In the genomic region with DNA sequence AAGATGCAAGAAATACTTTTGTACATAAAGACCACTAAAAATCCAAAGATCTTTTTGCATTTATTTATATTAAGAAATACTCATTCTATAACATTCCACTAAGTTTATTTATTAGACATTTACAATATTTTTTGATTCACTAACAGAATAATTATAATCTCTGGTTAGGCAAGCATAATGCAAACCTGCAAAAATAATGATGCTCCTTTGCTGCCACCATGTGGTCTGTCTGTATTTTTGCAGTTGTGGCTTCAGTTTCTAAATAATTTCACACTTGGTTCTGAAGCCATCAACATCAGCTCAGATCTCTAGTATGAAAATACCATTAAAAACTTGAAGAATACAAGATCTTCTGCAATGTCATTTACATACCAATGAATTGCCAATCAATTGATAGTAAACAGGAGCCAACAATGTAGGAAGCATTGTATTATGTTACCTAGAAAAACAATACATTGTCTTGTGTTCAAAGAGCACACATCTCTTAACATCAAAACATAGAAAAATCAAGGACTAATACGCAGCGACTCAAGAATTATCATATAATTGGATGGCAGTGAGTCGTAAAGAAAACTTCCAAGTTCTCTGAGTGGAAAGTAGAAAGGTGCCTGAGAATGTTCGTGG, we compare ENCODE assay signal across 8 cellular contexts. TPM values are rescaled to one million over a fixed set of nuclear protein-coding genes. Genes with fewer than 3 reads are reported as not detected.
DNase-seq lines count a peak whose midpoint lies in the region; ATAC-seq, FAIRE-seq and TF ChIP-seq lines count a peak whose summit lies in the region.

No MANE protein-coding gene starts in this region.

- no peaks in the 10 kb centered on the region for H3K4me1 ChIP-seq in OCI-LY7 (ENCODE audit: insufficient read depth, low read length, poor library complexity, severe bottlenecking)
- peaks cover 11% of the 10 kb centered on the region for H3K4me1 ChIP-seq in hepatocyte (ENCODE audit: insufficient read depth)
- peaks cover 0 to 4% (median 0%) of the 10 kb centered on the region in 6 donors for H3K4me1 ChIP-seq in spleen

- H3K36me3 ChIP-seq in OCI-LY7 (ENCODE audit: insufficient read depth, low read length), result no peaks in the 10 kb centered on the region
- no peaks in the 10 kb centered on the region for H3K36me3 ChIP-seq in hepatocyte (replicated peaks; ENCODE audit: insufficient read depth, low read depth)
- H3K36me3 ChIP-seq in spleen, result no peaks in the 10 kb centered on the region

- ATAC-seq in HG03442 (IDR thresholded peaks at IDR 0.05; ENCODE audit: unreplicated experiment), result peak; percentile 84
- ATAC-seq in activated naive CD8-positive, alpha-beta T cell treated with anti-CD3 and anti-CD28 coated beads, Interleukin-2, amount 50 U/mL, for 24 hours, result peak; percentile 40

- H3K27me3 ChIP-seq in hepatocyte (no peaks in the 10 kb centered on the region), spleen (replicated peaks in 1 of 7) (no peaks in the 10 kb centered on the region)

- no peaks in the 10 kb centered on the region for H3K4me1 Mint-ChIP-seq in Calu3 (ENCODE audit: low read depth, unreplicated experiment)
- H3K4me1 Mint-ChIP-seq in activated naive CD8-positive, alpha-beta T cell treated with anti-CD3 and anti-CD28 coated beads, Interleukin-2, amount 50 U/mL, for 24 hours, result peaks cover 41% of the 10 kb centered on the region

- H2AFZ ChIP-seq in OCI-LY7 (ENCODE audit: low read length) (no peak overlapping the region), hepatocyte (no peak overlapping the region)

- H4K20me1 ChIP-seq in OCI-LY7 (ENCODE audit: insufficient read depth, low read length) (no peaks in the 10 kb centered on the region), hepatocyte (ENCODE audit: insufficient read depth, poor library complexity, severe bottlenecking) (no peaks in the 10 kb centered on the region)

- no TSS peak for BruUV-seq in Calu3 (replicated peaks; lab: Mats Ljungman, UMichigan)
- no TSS peak for BruUV-seq in OCI-LY7 (replicated peaks; lab: Mats Ljungman, UMichigan)

- WGBS in hepatocyte (ENCODE audit: low lambda C conversion rate, missing lambda C conversion rate), result 40% methylated on average over 4 of the region's 4 CpGs
- 45 to 53% (median 50%) methylated on average over 4 of the region's 4 CpGs for WGBS in spleen, 5 donors

- no peak overlapping the region for H3K27ac Mint-ChIP-seq in Calu3 (ENCODE audit: unreplicated experiment)
- H3K27ac Mint-ChIP-seq in activated naive CD8-positive, alpha-beta T cell treated with anti-CD3 and anti-CD28 coated beads, Interleukin-2, amount 50 U/mL, for 24 hours, result no peak overlapping the region

- no peaks in the 10 kb centered on the region for H3K9me3 ChIP-seq in OCI-LY7 (ENCODE audit: low read length)
- no peaks in the 10 kb centered on the region for H3K9me3 ChIP-seq in hepatocyte (ENCODE audit: low read depth)
- H3K9me3 ChIP-seq in spleen, result no peaks in the 10 kb centered on the region

- H3K79me2 ChIP-seq in OCI-LY7 (ENCODE audit: insufficient read depth, low read depth, low read length), result no peaks in the 10 kb centered on the region
- no peaks in the 10 kb centered on the region for H3K79me2 ChIP-seq in hepatocyte

- no peaks in the 10 kb centered on the region for H3K9me2 ChIP-seq in OCI-LY7 (ENCODE audit: insufficient read depth, low read length)
- H3K9me2 ChIP-seq in hepatocyte (replicated peaks; ENCODE audit: insufficient read depth), result no peaks in the 10 kb centered on the region

- no peaks in the 10 kb centered on the region for H3K9me3 Mint-ChIP-seq in Calu3 (ENCODE audit: low read depth, unreplicated experiment)
- no peaks in the 10 kb centered on the region for H3K9me3 Mint-ChIP-seq in activated naive CD8-positive, alpha-beta T cell treated with anti-CD3 and anti-CD28 coated beads, Interleukin-2, amount 50 U/mL, for 24 hours

- DNase-seq in Calu3, result peak; percentile 56
- peak; percentile 6 for DNase-seq in GM19239 (ENCODE audit: insufficient read length, low spot score)
- DNase-seq in OCI-LY7 (ENCODE audit: low spot score), result peak; percentile 39
- DNase-seq in activated naive CD8-positive, alpha-beta T cell treated with anti-CD3 and anti-CD28 coated beads, Interleukin-2, amount 50 U/mL, for 24 hours, result peak; percentile 57
- peak; percentile 56 for DNase-seq in hepatocyte (ENCODE audit: low spot score)
- no peak for DNase-seq in spleen
- no peak for DNase-seq in NK-92 (lab: John Stamatoyannopoulos, UW; ENCODE audit: unreplicated experiment)

- POLR2A ChIA-PET in OCI-LY7 (lab: Charles Lee), result interaction anchor here (0.6 kb wide), 1 partner anchor 18 kb away, joined by 3 read pairs; no protein-coding TSS in a partner anchor

- intact Hi-C loops in Calu3 (cut with micrococcal nuclease; ENCODE audit: unreplicated experiment) (loop anchor here (1.0 to 10.0 kb wide), 7 partner anchors 124 to 1828 kb away; no protein-coding TSS in a partner anchor), OCI-LY7 (cut with micrococcal nuclease; ENCODE audit: unreplicated experiment) (loop anchor here (1.0 to 10.0 kb wide), 4 partner anchors 269 to 890 kb away; no protein-coding TSS in a partner anchor), spleen (cut with DNase I; ENCODE audit: low total_unique reads) (loop anchor here (5.0 kb wide), 1 partner anchor 320 kb away; no protein-coding TSS in a partner anchor)

- no peaks in the 10 kb centered on the region for H3K27me3 Mint-ChIP-seq in Calu3 (ENCODE audit: unreplicated experiment)
- no peaks in the 10 kb centered on the region for H3K27me3 Mint-ChIP-seq in activated naive CD8-positive, alpha-beta T cell treated with anti-CD3 and anti-CD28 coated beads, Interleukin-2, amount 50 U/mL, for 24 hours

- TF ChIP-seq CTCF in Calu3 (IDR thresholded peaks at IDR 0.05; ENCODE audit: unreplicated experiment), result no peak
- TF ChIP-seq CTCF in OCI-LY7 (conservative IDR thresholded peaks at IDR 0.05; ENCODE audit: low read length), result peak; percentile 92
- peak; percentile 87 for TF ChIP-seq CTCF in hepatocyte (IDR thresholded peaks at IDR 0.05; ENCODE audit: poor library complexity)
- TF ChIP-seq CTCF in spleen (IDR thresholded peaks at IDR 0.05 in 8 of 11, conservative IDR thresholded peaks at IDR 0.05 in 3 of 11), result peak; percentile 34 to 77 (median 71)

- no peak overlapping the region for H3K4me3 Mint-ChIP-seq in Calu3 (ENCODE audit: low read depth, unreplicated experiment)
- H3K4me3 Mint-ChIP-seq in activated naive CD8-positive, alpha-beta T cell treated with anti-CD3 and anti-CD28 coated beads, Interleukin-2, amount 50 U/mL, for 24 hours, result no peak overlapping the region

- H3K4me3 ChIP-seq in OCI-LY7 (ENCODE audit: low read depth, low read length, poor library complexity, severe bottlenecking) (no peak overlapping the region), hepatocyte (no peak overlapping the region), spleen (no peak overlapping the region)

- no peaks in the 10 kb centered on the region for H3K36me3 Mint-ChIP-seq in Calu3 (ENCODE audit: insufficient read depth, unreplicated experiment)
- H3K36me3 Mint-ChIP-seq in activated naive CD8-positive, alpha-beta T cell treated with anti-CD3 and anti-CD28 coated beads, Interleukin-2, amount 50 U/mL, for 24 hours (ENCODE audit: low read depth), result no peaks in the 10 kb centered on the region

- CTCF ChIA-PET in Calu3 (lab: Charles Lee), result interaction anchor here (0.6 to 1.2 kb wide), 2 partner anchors 270 to 316 kb away, joined by 3 to 5 read pairs; no protein-coding TSS in a partner anchor
- CTCF ChIA-PET in OCI-LY7 (lab: Charles Lee; ENCODE audit: unreplicated experiment), result no interaction called here

- peak; percentile 31 for FAIRE-seq in GM19239 (lab: Jason Lieb, UNC)

- TF ChIP-seq POLR2A in spleen (IDR thresholded peaks at IDR 0.05), result no peak

- H3K27ac ChIP-seq in OCI-LY7 (ENCODE audit: low read depth, low read length, poor library complexity, severe bottlenecking) (no peak overlapping the region), hepatocyte (peak overlapping the region; percentile 88), spleen (no peak overlapping the region)

- H3K4me2 ChIP-seq in OCI-LY7 (ENCODE audit: low read length) (no peak overlapping the region), hepatocyte (peak overlapping the region; percentile 32)

RNA-seq across cellular contexts. Expression of gene WDR75, which starts 28.8 kb away (rescaled TPM):
- total RNA-seq in Calu3 (2022) (53.8 and 57.7 TPM in 2 replicates), OCI-LY7 (2022) (53.6 and 55.7 TPM in 2 replicates), hepatocyte (38.7 and 45.3 TPM in 2 replicates), spleen (10 to 100 TPM; 30.2 to 66.5 (median 40.9) TPM)
- total RNA-seq in OCI-LY7 (2014; rRNA removed; shearing (Covaris generic)), result 44.1 and 79.6 TPM in 2 replicates
- polyA plus RNA-seq in hepatocyte (20.1 and 21.0 TPM in 2 replicates), spleen (10 to 100 TPM; 27.1 to 29.1 (median 27.9) TPM)

Comparison
In these comparisons a context has a peak if more than half of its experiments do, and no peak if none do; other contexts are left out.
1. DNase-seq: peak in Calu3 (single experiment), GM19239 (single experiment), OCI-LY7 (single experiment), activated naive CD8-positive, alpha-beta T cell treated with anti-CD3 and anti-CD28 coated beads, Interleukin-2, amount 50 U/mL, for 24 hours (single experiment) and hepatocyte (single experiment); none in spleen (single experiment) and NK-92 (single experiment).